8 cellular contexts compared by ENCODE assay signal in the genomic region with DNA sequence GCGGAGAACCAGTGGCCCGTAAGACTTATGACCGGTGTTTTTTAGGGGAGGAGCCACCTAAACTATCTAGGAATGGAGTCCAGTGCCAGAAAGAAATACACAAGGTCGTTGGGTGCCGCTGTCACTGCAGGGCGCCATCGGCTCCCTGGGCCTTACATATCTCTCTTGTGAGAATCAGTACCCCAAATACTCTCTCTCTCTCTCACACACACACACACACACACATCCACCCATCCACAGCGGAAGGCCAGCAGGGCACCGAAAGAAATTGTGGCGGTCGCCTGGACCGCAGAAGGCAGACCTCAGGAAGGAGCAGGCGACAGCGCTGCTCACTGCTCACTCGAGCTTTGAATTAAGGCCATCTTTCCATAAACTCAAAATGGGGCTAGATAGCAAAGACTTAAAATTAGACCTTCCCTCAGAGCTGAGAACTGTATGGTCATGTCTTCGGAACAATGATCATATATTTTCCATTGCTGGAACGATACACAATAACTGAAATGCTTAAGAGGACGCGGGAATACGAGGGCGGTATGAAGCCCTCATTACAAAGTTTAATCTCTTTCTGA. TPM values are rescaled to one million over a fixed set of nuclear protein-coding genes. Genes with fewer than 3 reads are reported as not detected.
DNase-seq lines count a peak whose midpoint lies in the region; ATAC-seq lines count a peak whose summit lies in the region.

No MANE protein-coding gene starts in this region.

- H4K8ac ChIP-seq in mesendoderm (ENCODE audit: low read depth, low read length) = no peak overlapping the region

- H3K27ac Mint-ChIP-seq in CD4-positive, alpha-beta memory T cell = peak overlapping the region in 5 of 7 donors; percentile 32 to 86 (median 52)
- H3K27ac Mint-ChIP-seq in activated CD4-positive, alpha-beta memory T cell treated with anti-CD3 and anti-CD28 coated beads for 36 hours = no peak overlapping the region

- no peak overlapping the region for H3K4ac ChIP-seq in mesendoderm (ENCODE audit: low read depth, low read length)

- H3K4me3 Mint-ChIP-seq in CD4-positive, alpha-beta memory T cell = peak overlapping the region; percentile 70 to 85 (median 77)
- peak overlapping the region; percentile 65 for H3K4me3 Mint-ChIP-seq in activated CD4-positive, alpha-beta memory T cell treated with anti-CD3 and anti-CD28 coated beads for 36 hours

- no peak overlapping the region for H4K5ac ChIP-seq in mesendoderm (ENCODE audit: low read length)

- H3K4me2 ChIP-seq in mesendoderm (ENCODE audit: low read length) = peak overlapping the region; percentile 52

- POLR2A ChIA-PET in CD4-positive, alpha-beta memory T cell (lab: Charles Lee; ENCODE audit: partially characterized antibody) = interaction anchor here (1.0 kb wide), 1 partner anchor 19 kb away, joined by 3 read pairs; no protein-coding TSS in a partner anchor
- POLR2A ChIA-PET in activated CD4-positive, alpha-beta memory T cell treated with anti-CD3 and anti-CD28 coated beads for 36 hours (lab: Charles Lee) = no interaction called here

- no peak overlapping the region for H3K18ac ChIP-seq in mesendoderm (ENCODE audit: low read length)

- no peak overlapping the region for H3K23ac ChIP-seq in mesendoderm (ENCODE audit: low read length)

- H2AK5ac ChIP-seq in mesendoderm (ENCODE audit: low read length) = no peak overlapping the region

- DNase-seq in CD4-positive, alpha-beta memory T cell = peak in 2 of 5 donors; percentile 22 to 31
- DNase-seq in activated CD4-positive, alpha-beta memory T cell treated with anti-CD3 and anti-CD28 coated beads for 36 hours = peak; percentile 42
- DNase-seq in mesendoderm (no peak), DMS153 (lab: John Stamatoyannopoulos, UW) (no peak), GM19238 (ENCODE audit: insufficient read length, low spot score) (no peak), ecto neural progenitor cell (ENCODE audit: low spot score) (no peak)

- peaks cover 21 to 58% (median 31%) of the 10 kb centered on the region in 4 donors for H3K4me1 Mint-ChIP-seq in CD4-positive, alpha-beta memory T cell
- peaks cover 32% of the 10 kb centered on the region for H3K4me1 Mint-ChIP-seq in activated CD4-positive, alpha-beta memory T cell treated with anti-CD3 and anti-CD28 coated beads for 36 hours (ENCODE audit: low read depth)

- no peaks in the 10 kb centered on the region for H3K79me2 ChIP-seq in mesendoderm (ENCODE audit: control insufficient read depth, insufficient read depth, low read length)

- H3K27me3 ChIP-seq in CD4-positive, alpha-beta memory T cell (ENCODE audit: insufficient read depth, low read length) = peaks cover 36% of the 10 kb centered on the region
- peaks cover 49% of the 10 kb centered on the region for H3K27me3 ChIP-seq in mesendoderm (ENCODE audit: insufficient read depth, low read length, poor library complexity)

- H2BK120ac ChIP-seq in mesendoderm (ENCODE audit: low read depth, low read length) = no peak overlapping the region

- peak overlapping the region; percentile 12 for H3K56ac ChIP-seq in mesendoderm (ENCODE audit: low read length)

- peaks cover 11 to 12% of the 10 kb centered on the region in 2 donors for H3K36me3 Mint-ChIP-seq in CD4-positive, alpha-beta memory T cell
- peaks cover 30% of the 10 kb centered on the region for H3K36me3 Mint-ChIP-seq in activated CD4-positive, alpha-beta memory T cell treated with anti-CD3 and anti-CD28 coated beads for 36 hours

- H3K9me3 ChIP-seq in CD4-positive, alpha-beta memory T cell (ENCODE audit: control insufficient read depth in 1 of 2, low read length in 2 of 2) = no peaks in the 10 kb centered on the region

- H3K27me3 Mint-ChIP-seq in CD4-positive, alpha-beta memory T cell = peaks cover 48 to 65% of the 10 kb centered on the region in 2 donors
- H3K27me3 Mint-ChIP-seq in activated CD4-positive, alpha-beta memory T cell treated with anti-CD3 and anti-CD28 coated beads for 36 hours = peaks cover 52% of the 10 kb centered on the region

- peaks cover 36% of the 10 kb centered on the region for H3K4me1 ChIP-seq in CD4-positive, alpha-beta memory T cell (ENCODE audit: insufficient read depth, low read length)
- H3K4me1 ChIP-seq in mesendoderm (ENCODE audit: control insufficient read depth, low read depth, low read length) = peaks cover 3% of the 10 kb centered on the region

- H2BK5ac ChIP-seq in mesendoderm (ENCODE audit: low read length) = no peak overlapping the region

- H3K36me3 ChIP-seq in CD4-positive, alpha-beta memory T cell (ENCODE audit: insufficient read depth, low read length) = no peaks in the 10 kb centered on the region
- no peaks in the 10 kb centered on the region for H3K36me3 ChIP-seq in mesendoderm (ENCODE audit: control insufficient read depth, insufficient read depth, low read length)

- no peak overlapping the region for H3K9ac ChIP-seq in mesendoderm (ENCODE audit: low read length)

- no peak overlapping the region for H3K27ac ChIP-seq in CD4-positive, alpha-beta memory T cell (ENCODE audit: low read depth, low read length)
- H3K27ac ChIP-seq in mesendoderm (ENCODE audit: low read depth, low read length) = no peak overlapping the region

- intact Hi-C loops in CD4-positive, alpha-beta memory T cell (cut with micrococcal nuclease) = loop anchor here (1.0 kb wide), 1 partner anchor 10 kb away; a partner anchor contains a TSS
- intact Hi-C loops in activated CD4-positive, alpha-beta memory T cell treated with anti-CD3 and anti-CD28 coated beads for 36 hours (cut with micrococcal nuclease) = loop anchor here (1.0 kb wide), 1 partner anchor 10 kb away; a partner anchor contains a TSS

- peak; percentile 63 for ATAC-seq in GM21723 (IDR thresholded peaks at IDR 0.05; ENCODE audit: unreplicated experiment)
- ATAC-seq in GM18861 (IDR thresholded peaks at IDR 0.05; ENCODE audit: unreplicated experiment) = no peak

- no peak overlapping the region for H2BK15ac ChIP-seq in mesendoderm (replicated peaks; ENCODE audit: low read depth)

- no CpG with 5 or more reads among the region's 21 CpGs for WGBS in mesendoderm (ENCODE audit: extremely low coverage, insufficient coverage, low lambda C conversion rate)

- peak overlapping the region; percentile 15 to 28 for H3K4me3 ChIP-seq in CD4-positive, alpha-beta memory T cell (ENCODE audit: low read length in 2 of 2)
- H3K4me3 ChIP-seq in mesendoderm (ENCODE audit: low read length) = no peak overlapping the region

- no peaks in the 10 kb centered on the region for H3K79me1 ChIP-seq in mesendoderm (ENCODE audit: low read length)

- CTCF ChIA-PET in CD4-positive, alpha-beta memory T cell (lab: Charles Lee; ENCODE audit: partially characterized antibody) = no interaction called here
- CTCF ChIA-PET in activated CD4-positive, alpha-beta memory T cell treated with anti-CD3 and anti-CD28 coated beads for 36 hours (lab: Charles Lee) = no interaction called here

- H3K9me3 Mint-ChIP-seq in CD4-positive, alpha-beta memory T cell = peaks cover 0 to 8% (median 0%) of the 10 kb centered on the region in 8 donors
- H3K9me3 Mint-ChIP-seq in activated CD4-positive, alpha-beta memory T cell treated with anti-CD3 and anti-CD28 coated beads for 36 hours = no peaks in the 10 kb centered on the region

RNA-seq across cellular contexts. Expression of a gene that starts 10.3 kb away (rescaled TPM):
- total RNA-seq in CD4-positive, alpha-beta memory T cell = 1 to 10 TPM; 2.1 TPM
- polyA plus RNA-seq in CD4-positive, alpha-beta memory T cell = 10 to 100 TPM in 1 of 2 donors, 1 to 10 TPM in 1; 9.4 to 18.3 TPM
- 10 to 100 TPM in 1 of 2 experiments, 1 to 10 TPM in 1; 9.3 to 10.0 TPM for total RNA-seq in activated CD4-positive, alpha-beta memory T cell treated with anti-CD3 and anti-CD28 coated beads for 36 hours
- polyA plus RNA-seq in mesendoderm (2013, experiment 1 of 2) = 1.1 TPM
- polyA plus RNA-seq in mesendoderm (2013, experiment 2 of 2) = 1.2 TPM
